Comparison of ENCODE assay signal across 8 cellular contexts in the genomic region with DNA sequence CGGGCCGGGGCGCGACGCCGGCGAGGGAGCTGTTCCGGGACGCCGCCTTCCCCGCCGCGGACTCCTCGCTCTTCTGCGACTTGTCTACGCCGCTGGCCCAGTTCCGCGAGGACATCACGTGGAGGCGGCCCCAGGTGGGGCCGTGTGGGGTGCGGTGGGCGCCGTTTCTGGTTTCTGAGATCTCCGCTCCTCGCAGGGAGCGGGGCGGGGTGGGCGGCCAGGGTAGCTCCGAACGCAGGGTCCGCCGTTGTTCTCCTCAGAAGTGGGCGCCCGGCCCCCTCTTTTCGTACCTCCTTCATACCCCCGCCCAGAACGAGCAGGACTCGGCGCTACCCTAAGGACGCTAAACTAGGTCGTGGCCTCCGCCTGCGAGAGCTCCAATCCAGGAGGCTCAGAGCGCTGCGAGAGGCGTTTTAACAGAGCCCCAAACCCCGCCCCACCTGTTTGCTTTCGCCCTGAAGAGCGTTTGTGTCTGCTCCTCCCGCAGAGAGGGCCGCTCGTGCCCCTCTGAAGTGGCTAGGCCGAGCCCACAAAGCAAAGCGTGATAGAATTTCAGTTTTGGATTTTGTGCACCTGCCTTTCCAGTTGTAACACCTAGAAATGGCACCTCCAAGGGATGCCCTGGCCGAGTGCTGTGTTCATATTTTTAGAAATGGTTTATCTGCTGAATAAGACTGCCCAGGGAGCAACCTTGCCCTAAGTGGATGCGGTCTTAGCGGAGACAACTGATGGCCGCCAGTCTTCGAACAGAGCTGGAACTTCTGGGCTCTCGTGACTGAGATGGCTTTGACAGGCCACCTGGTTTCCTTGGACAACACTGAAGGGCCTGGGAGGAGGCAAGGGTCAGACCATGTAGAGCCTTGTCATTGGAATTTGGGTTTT. TPM values are rescaled to one million over a fixed set of nuclear protein-coding genes. Genes with fewer than 3 reads are reported as not detected.
DNase-seq lines count a peak whose midpoint lies in the region; ATAC-seq and TF ChIP-seq lines count a peak whose summit lies in the region.

No MANE protein-coding gene starts in this region.

- no peak for TF ChIP-seq CTCF in mucosa of descending colon (IDR thresholded peaks at IDR 0.05)
- TF ChIP-seq CTCF in tibial artery (IDR thresholded peaks at IDR 0.05) = no peak

- H3K4me3 Mint-ChIP-seq in CD4-positive, CD25-positive, alpha-beta regulatory T cell = peak overlapping the region; percentile 94 to 100 (median 96)
- H3K4me3 Mint-ChIP-seq in activated CD4-positive, alpha-beta T cell treated with anti-CD3 and anti-CD28 coated beads for 36 hours = peak overlapping the region; percentile 87

- H3K9me3 Mint-ChIP-seq in CD4-positive, CD25-positive, alpha-beta regulatory T cell = no peaks in the 10 kb centered on the region
- H3K9me3 Mint-ChIP-seq in activated CD4-positive, alpha-beta T cell treated with anti-CD3 and anti-CD28 coated beads for 36 hours (ENCODE audit: low read depth) = no peaks in the 10 kb centered on the region

- peak; percentile 20 to 21 for ATAC-seq in CD4-positive, CD25-positive, alpha-beta regulatory T cell (ENCODE audit: low read depth in 2 of 2)
- ATAC-seq in GM21423 (IDR thresholded peaks at IDR 0.05; ENCODE audit: unreplicated experiment) (peak; percentile 1), mucosa of descending colon (peak; percentile 49)
- ATAC-seq in activated CD4-positive, alpha-beta T cell treated with anti-CD3 and anti-CD28 coated beads for 36 hours = peak; percentile 25

- H3K36me3 Mint-ChIP-seq in CD4-positive, CD25-positive, alpha-beta regulatory T cell = peaks cover 3% of the 10 kb centered on the region
- H3K36me3 Mint-ChIP-seq in activated CD4-positive, alpha-beta T cell treated with anti-CD3 and anti-CD28 coated beads for 36 hours (ENCODE audit: low read depth) = peaks cover 7% of the 10 kb centered on the region

- H3K4me3 ChIP-seq in CD4-positive, CD25-positive, alpha-beta regulatory T cell (ENCODE audit: low read depth, low read length) = peak overlapping the region; percentile 75
- H3K4me3 ChIP-seq in duodenal mucosa (ENCODE audit: low read depth in 1 of 2, low read length in 2 of 2) (peak overlapping the region; percentile 87 to 97), mucosa of descending colon (peak overlapping the region; percentile 86), tibial artery (peak overlapping the region; percentile 82 to 87)

- POLR2A ChIA-PET in activated CD4-positive, alpha-beta T cell treated with anti-CD3 and anti-CD28 coated beads for 36 hours (lab: Charles Lee) = interaction anchor here (0.7 to 2.7 kb wide), 5 partner anchors 14 to 34 kb away, joined by 3 to 34 read pairs (median 8); partner anchors contain the start of gene DUSP28

- H3K27me3 Mint-ChIP-seq in CD4-positive, CD25-positive, alpha-beta regulatory T cell = no peaks in the 10 kb centered on the region
- no peaks in the 10 kb centered on the region for H3K27me3 Mint-ChIP-seq in activated CD4-positive, alpha-beta T cell treated with anti-CD3 and anti-CD28 coated beads for 36 hours

- peak overlapping the region; percentile 77 to 94 (median 79) for H3K27ac Mint-ChIP-seq in CD4-positive, CD25-positive, alpha-beta regulatory T cell
- H3K27ac Mint-ChIP-seq in activated CD4-positive, alpha-beta T cell treated with anti-CD3 and anti-CD28 coated beads for 36 hours = peak overlapping the region; percentile 80

- intact Hi-C loops in activated CD4-positive, alpha-beta T cell treated with anti-CD3 and anti-CD28 coated beads for 36 hours (cut with DNase I, micrococcal nuclease) = loop anchor here (1.0 kb wide), 14 partner anchors 21 to 1023 kb away; partner anchors contain the start of genes DUSP28 (in 1 of the 2), FARP2 (in 1 of the 2), GPC1 (in 1 of the 2) and HDLBP (in 1 of the 2)
- intact Hi-C loops in mucosa of descending colon (cut with DNase I, micrococcal nuclease) (no loop called here), tibial artery (cut with DNase I; ENCODE audit: low total_unique reads) (loop anchor here (5.0 kb wide), 1 partner anchor 560 kb away; the partner anchor contains the start of gene NDUFA10)

- peaks cover 27% of the 10 kb centered on the region for H3K36me3 ChIP-seq in CD4-positive, CD25-positive, alpha-beta regulatory T cell (ENCODE audit: control insufficient read depth, insufficient read depth, low read length)
- H3K36me3 ChIP-seq in duodenal mucosa (ENCODE audit: control insufficient read depth in 1 of 2, insufficient read depth in 2 of 2, low read length in 2 of 2) (peaks cover 11 to 29% of the 10 kb centered on the region in 2 donors), mucosa of descending colon (ENCODE audit: low read depth) (no peaks in the 10 kb centered on the region), tibial artery (peaks cover 0 to 29% (median 19%) of the 10 kb centered on the region in 3 donors)

- DNase-seq in CD4-positive, CD25-positive, alpha-beta regulatory T cell = peak; percentile 48 to 78 (median 56)
- DNase-seq in NCI-H1092 (lab: John Stamatoyannopoulos, UW) (peak; percentile 31), mucosa of descending colon (peak; percentile 62 to 74 (median 72)), tibial artery (peak in 1 of 2 donors; percentile 37), SKM-1 treated with dmso at 0.1 percent for 144 hours (lab: John Stamatoyannopoulos, UW; ENCODE audit: unreplicated experiment) (no peak)
- DNase-seq in activated CD4-positive, alpha-beta T cell treated with anti-CD3 and anti-CD28 coated beads for 36 hours = peak; percentile 77

- no peaks in the 10 kb centered on the region for H3K27me3 ChIP-seq in CD4-positive, CD25-positive, alpha-beta regulatory T cell (ENCODE audit: control insufficient read depth, insufficient read depth, low read length)
- H3K27me3 ChIP-seq in duodenal mucosa (ENCODE audit: control insufficient read depth in 1 of 2, insufficient read depth in 2 of 2, low read length in 2 of 2) (no peaks in the 10 kb centered on the region), tibial artery (no peaks in the 10 kb centered on the region)

- CTCF ChIA-PET in activated CD4-positive, alpha-beta T cell treated with anti-CD3 and anti-CD28 coated beads for 36 hours (lab: Charles Lee) = interaction anchor here (0.7 to 4.7 kb wide), 9 partner anchors 18 to 73 kb away, joined by 3 to 61 read pairs (median 6); partner anchors contain the start of gene RNPEPL1

- H3K4me1 Mint-ChIP-seq in CD4-positive, CD25-positive, alpha-beta regulatory T cell = peaks cover 4 to 55% (median 29%) of the 10 kb centered on the region in 4 donors
- peaks cover 38% of the 10 kb centered on the region for H3K4me1 Mint-ChIP-seq in activated CD4-positive, alpha-beta T cell treated with anti-CD3 and anti-CD28 coated beads for 36 hours

- peak overlapping the region; percentile 67 to 70 for H3K9ac ChIP-seq in duodenal mucosa (ENCODE audit: low read depth in 1 of 2, low read length in 2 of 2)

- H3K27ac ChIP-seq in CD4-positive, CD25-positive, alpha-beta regulatory T cell (ENCODE audit: insufficient read depth, low read length, poor library complexity, severe bottlenecking) = peak overlapping the region; percentile 94
- H3K27ac ChIP-seq in duodenal mucosa (ENCODE audit: low read depth, low read length) (no peak overlapping the region), tibial artery (peak overlapping the region; percentile 83 to 93)

- H3K9me3 ChIP-seq in CD4-positive, CD25-positive, alpha-beta regulatory T cell (ENCODE audit: control insufficient read depth in 2 of 2, low read length in 2 of 2) = no peaks in the 10 kb centered on the region
- H3K9me3 ChIP-seq in duodenal mucosa (ENCODE audit: control insufficient read depth in 1 of 2, low read length in 2 of 2) (no peaks in the 10 kb centered on the region), mucosa of descending colon (no peaks in the 10 kb centered on the region), tibial artery (no peaks in the 10 kb centered on the region)

- peaks cover 41% of the 10 kb centered on the region for H3K4me1 ChIP-seq in CD4-positive, CD25-positive, alpha-beta regulatory T cell (ENCODE audit: control insufficient read depth, insufficient read depth, low read length, poor library complexity, severe bottlenecking)
- H3K4me1 ChIP-seq in duodenal mucosa (ENCODE audit: control insufficient read depth in 1 of 2, insufficient read depth in 2 of 2, low read length in 2 of 2) (peaks cover 30 to 38% of the 10 kb centered on the region in 2 donors), mucosa of descending colon (ENCODE audit: low read depth) (peaks cover 26% of the 10 kb centered on the region), tibial artery (peaks cover 6 to 38% (median 33%) of the 10 kb centered on the region in 4 donors)

RNA-seq across cellular contexts. Expression of gene CAPN10, which starts 0.6 kb away (rescaled TPM):
- 64.6 TPM for total RNA-seq in CD4-positive, CD25-positive, alpha-beta regulatory T cell
- polyA plus RNA-seq in CD4-positive, CD25-positive, alpha-beta regulatory T cell = 10 to 100 TPM in 1 of 4 donors, 1 to 10 TPM in 3; 6.8 to 12.2 (median 7.8) TPM
- 10 to 100 TPM; 22.1 to 30.2 TPM for total RNA-seq in activated CD4-positive, alpha-beta T cell treated with anti-CD3 and anti-CD28 coated beads for 36 hours
- total RNA-seq in mucosa of descending colon = 10 to 100 TPM; 34.0 to 55.5 (median 40.4) TPM

RNA-seq across cellular contexts. Expression of gene RNPEPL1, which starts 18.9 kb away (rescaled TPM):
- total RNA-seq in CD4-positive, CD25-positive, alpha-beta regulatory T cell = 167 TPM
- 10 to 100 TPM; 28.5 to 83.7 (median 52.5) TPM for polyA plus RNA-seq in CD4-positive, CD25-positive, alpha-beta regulatory T cell
- 10 to 100 TPM; 35.7 to 43.8 TPM for total RNA-seq in activated CD4-positive, alpha-beta T cell treated with anti-CD3 and anti-CD28 coated beads for 36 hours
- total RNA-seq in mucosa of descending colon = 100 to 1,000 TPM in 1 of 3 donors, 10 to 100 TPM in 2; 76.4 to 119 (median 76.9) TPM

RNA-seq across cellular contexts. Expression of gene DUSP28, which starts 27.0 kb away (rescaled TPM):
- 8.3 TPM for total RNA-seq in CD4-positive, CD25-positive, alpha-beta regulatory T cell
- 10 to 100 TPM; 14.9 to 27.2 (median 18.1) TPM for polyA plus RNA-seq in CD4-positive, CD25-positive, alpha-beta regulatory T cell
- 1 to 10 TPM; 3.3 to 5.0 TPM for total RNA-seq in activated CD4-positive, alpha-beta T cell treated with anti-CD3 and anti-CD28 coated beads for 36 hours
- total RNA-seq in mucosa of descending colon = 1 to 10 TPM; 3.5 to 5.3 (median 4.3) TPM

RNA-seq across cellular contexts. Expression of gene ANKMY1, which starts 29.4 kb away (rescaled TPM):
- 37.2 TPM for total RNA-seq in CD4-positive, CD25-positive, alpha-beta regulatory T cell
- 10 to 100 TPM in 1 of 4 donors, 1 to 10 TPM in 3; 3.8 to 11.8 (median 7.6) TPM for polyA plus RNA-seq in CD4-positive, CD25-positive, alpha-beta regulatory T cell
- total RNA-seq in activated CD4-positive, alpha-beta T cell treated with anti-CD3 and anti-CD28 coated beads for 36 hours = 10 to 100 TPM; 20.7 to 24.0 TPM
- total RNA-seq in mucosa of descending colon = 10 to 100 TPM; 23.0 to 32.7 (median 23.5) TPM

RNA-seq across cellular contexts. Expression of gene GPR35, which starts 38.1 kb away (rescaled TPM):
- 11.0 TPM for total RNA-seq in CD4-positive, CD25-positive, alpha-beta regulatory T cell
- polyA plus RNA-seq in CD4-positive, CD25-positive, alpha-beta regulatory T cell = under 1 TPM; 0.24 to 0.60 (median 0.40) TPM
- 1 to 10 TPM; 3.6 to 4.1 TPM for total RNA-seq in activated CD4-positive, alpha-beta T cell treated with anti-CD3 and anti-CD28 coated beads for 36 hours
- total RNA-seq in mucosa of descending colon = 100 to 1,000 TPM in 1 of 3 donors, 10 to 100 TPM in 2; 47.1 to 132 (median 76.8) TPM

Comparison
In these comparisons a context has a peak if more than half of its experiments do, and no peak if none do; other contexts are left out.
1. intact Hi-C loops: an anchor here in activated CD4-positive, alpha-beta T cell treated with anti-CD3 and anti-CD28 coated beads for 36 hours (1.0 kb wide) and tibial artery (5.0 kb wide); none called in mucosa of descending colon.